1 cellular context compared by ENCODE assay signal in genomic region chr11:7574491-7575129, GRCh38.
TF ChIP-seq lines count a peak whose summit lies in the region.

No MANE protein-coding gene starts in this region.

TF ChIP-seq in WTC11, 78 proteins besides CTCF, POLR2A, EP300 and RAD21 (continued from another document):
- TF ChIP-seq E2F1 (CRISPR knock-in tag; IDR thresholded peaks at IDR 0.05) = no peak
- no peak for TF ChIP-seq OVOL2 (CRISPR knock-in tag; IDR thresholded peaks at IDR 0.05; ENCODE audit: borderline replicate concordance)
- no peak for TF ChIP-seq EMX1 (CRISPR knock-in tag; IDR thresholded peaks at IDR 0.05)
- no peak for TF ChIP-seq GRHL2 (CRISPR knock-in tag; IDR thresholded peaks at IDR 0.05; ENCODE audit: insufficient replicate concordance, severe bottlenecking)
- no peak for TF ChIP-seq JAZF1 (CRISPR knock-in tag; IDR thresholded peaks at IDR 0.05)
- TF ChIP-seq E2F4 (CRISPR knock-in tag; IDR thresholded peaks at IDR 0.05; ENCODE audit: borderline replicate concordance, low read depth) = no peak
- no peak for TF ChIP-seq ZNF396 (CRISPR knock-in tag; IDR thresholded peaks at IDR 0.05; ENCODE audit: borderline replicate concordance)
- no peak for TF ChIP-seq ZNF121 (CRISPR knock-in tag; IDR thresholded peaks at IDR 0.05)
- TF ChIP-seq CREB1 (CRISPR knock-in tag; IDR thresholded peaks at IDR 0.05) = no peak
- no peak for TF ChIP-seq ARID4B (CRISPR knock-in tag; IDR thresholded peaks at IDR 0.05; ENCODE audit: borderline replicate concordance)
